In the genomic region with DNA sequence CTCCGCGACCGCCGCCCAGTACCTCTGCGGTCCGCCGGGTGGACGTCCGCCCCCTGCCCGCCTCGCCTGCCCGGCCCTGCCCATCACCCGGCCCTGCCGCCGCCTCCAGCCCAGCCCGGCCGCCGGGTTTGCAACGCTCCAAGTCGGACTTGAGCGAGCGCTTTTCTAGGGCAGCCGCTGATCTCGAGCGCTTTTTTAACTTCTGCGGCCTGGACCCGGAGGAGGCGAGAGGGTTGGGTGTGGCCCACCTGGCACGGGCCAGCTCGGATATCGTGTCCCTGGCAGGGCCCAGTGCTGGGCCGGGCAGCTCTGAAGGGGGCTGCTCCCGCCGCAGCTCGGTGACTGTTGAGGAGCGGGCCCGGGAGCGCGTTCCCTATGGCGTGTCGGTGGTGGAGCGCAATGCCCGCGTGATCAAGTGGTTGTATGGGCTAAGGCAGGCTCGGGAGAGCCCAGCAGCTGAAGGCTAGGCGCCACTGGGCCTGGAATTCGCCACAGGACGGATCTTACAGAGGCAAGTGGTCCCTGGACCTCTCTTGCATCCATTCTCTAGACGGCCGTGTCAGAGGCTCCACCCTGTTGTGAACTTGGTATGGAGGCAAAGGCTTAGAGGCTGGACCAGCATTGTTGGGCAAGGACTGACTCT, we compare ENCODE assay signal across 8 cellular contexts. TPM values are rescaled to one million over a fixed set of nuclear protein-coding genes. Genes with fewer than 3 reads are reported as not detected.
A peak's percentile ranks its signal among the peaks of the same experiment; 100 is the strongest.
DNase-seq lines count a peak whose midpoint lies in the region; ATAC-seq, FAIRE-seq and TF ChIP-seq lines count a peak whose summit lies in the region.

No MANE protein-coding gene starts in this region.

- no peak overlapping the region for H2BK20ac ChIP-seq in H9 (ENCODE audit: low read depth, low read length, poor library complexity, severe bottlenecking)
- no peak overlapping the region for H2BK20ac ChIP-seq in H1 (ENCODE audit: low read length)

- H4K8ac ChIP-seq in H9 (replicated peaks; ENCODE audit: insufficient read length, low read depth, low read length) (no peak overlapping the region), H1 (ENCODE audit: extremely low read depth, insufficient read depth, low read length) (peak overlapping the region; percentile 78; the same call in 1 of the 2 replicates)

- no peak for TF ChIP-seq CTCF in H9 (conservative IDR thresholded peaks at IDR 0.05)
- no peak for TF ChIP-seq CTCF in WERI-Rb-1 (IDR thresholded peaks at IDR 0.05; ENCODE audit: low read depth, low read length)
- TF ChIP-seq CTCF in H1 (IDR thresholded peaks at IDR 0.05; ENCODE audit: control extremely low read depth in 1 of 3, insufficient read depth in 1 of 3, low read depth in 1 of 3, low read length in 3 of 3), result no peak
- no peak for TF ChIP-seq CTCF in psoas muscle (IDR thresholded peaks at IDR 0.05)

- no peak overlapping the region for H3T11ph ChIP-seq in H9 (ENCODE audit: low read length)

- H3K36me3 Mint-ChIP-seq in H9 (ENCODE audit: insufficient read depth in 1 of 3, low read depth in 3 of 3), result no peaks in the 10 kb centered on the region; a peak in 1 of 7 replicates

- no peak overlapping the region; the same call in 1 of the 2 replicates for H3K14ac ChIP-seq in H9 (ENCODE audit: insufficient read depth, low read length)
- H3K14ac ChIP-seq in H1 (ENCODE audit: insufficient read length), result no peak overlapping the region

- intact Hi-C loops in psoas muscle (cut with DNase I), result no loop called here

- H3K23me2 ChIP-seq in H9 (ENCODE audit: insufficient read length, low read depth, low read length, poor library complexity, severe bottlenecking) (peaks cover 28% of the 10 kb centered on the region), H1 (ENCODE audit: low read depth, low read length) (peaks cover 24% of the 10 kb centered on the region; the same call in 1 of the 2 replicates)

- no peak overlapping the region for H3K4ac ChIP-seq in H9 (ENCODE audit: low read depth, low read length)
- no peak overlapping the region for H3K4ac ChIP-seq in H1 (replicated peaks; ENCODE audit: insufficient read length, low read depth, low read length)

- no CpG with 5 or more reads among the region's 50 CpGs for WGBS in H9 (ENCODE audit: extremely low coverage, insufficient read length, low lambda C conversion rate)
- 23% methylated on average over 24 of the region's 50 CpGs; no CpG with 5 or more reads in 1 of the 2 experiments for WGBS in H1 (ENCODE audit: extremely low coverage in 1 of 2, insufficient coverage in 1 of 2, insufficient read length in 1 of 2, insufficient replicate concordance in 2 of 2, low coverage in 1 of 2, low lambda C conversion rate in 2 of 2, missing lambda C conversion rate in 1 of 2), 2 experiments
- whole genome bisulfite sequencing in psoas muscle, 3 donors, result 41 to 61% (median 60%) methylated on average over 43 to 50 of the region's 50 CpGs

- H2BK12ac ChIP-seq in H9 (ENCODE audit: insufficient read length, low read depth, low read length), result no peak overlapping the region
- H2BK12ac ChIP-seq in H1 (ENCODE audit: low read depth, low read length), result no peak overlapping the region

- H4K5ac ChIP-seq in H9 (ENCODE audit: insufficient read length, low read depth, low read length), result no peak overlapping the region
- H4K5ac ChIP-seq in H1 (ENCODE audit: insufficient read length, low read depth, low read length), result no peak overlapping the region

- H2BK120ac ChIP-seq in H9 (ENCODE audit: low read depth, low read length, poor library complexity, severe bottlenecking) (no peak overlapping the region), H1 (replicated peaks; ENCODE audit: low read depth, low read length) (no peak overlapping the region)

- H3K56ac ChIP-seq in H9 (ENCODE audit: insufficient read length, low read depth, low read length) (no peak overlapping the region), H1 (replicated peaks; ENCODE audit: insufficient read length, low read depth, low read length) (no peak overlapping the region)

- H2AK5ac ChIP-seq in H9 (ENCODE audit: insufficient read length, low read length), result no peak overlapping the region
- H2AK5ac ChIP-seq in H1 (ENCODE audit: low read depth, low read length), result no peak overlapping the region

- H3K9ac ChIP-seq in H9 (ENCODE audit: extremely low read depth, insufficient read length, low read length), result no peak overlapping the region
- H3K9ac ChIP-seq in H1 (replicated peaks in 1 of 4; ENCODE audit: extremely low read depth in 1 of 4, low read depth in 3 of 4, low read length in 3 of 4), result no peak overlapping the region

- H3K36me3 ChIP-seq in WERI-Rb-1 (peaks cover 12% of the 10 kb centered on the region), H1 (ENCODE audit: control insufficient read depth in 2 of 4, insufficient read depth in 4 of 4, low read length in 3 of 4) (no peaks in the 10 kb centered on the region), psoas muscle (ENCODE audit: insufficient read depth in 1 of 2, low read depth in 1 of 2) (no peaks in the 10 kb centered on the region)

- H2BK5ac ChIP-seq in H9 (ENCODE audit: insufficient read length, low read length) (no peak overlapping the region), H1 (ENCODE audit: low read depth, low read length) (no peak overlapping the region)

- no peak for TF ChIP-seq RAD21 in H1 (IDR thresholded peaks at IDR 0.05 in 1 of 2, conservative IDR thresholded peaks at IDR 0.05 in 1 of 2; ENCODE audit: low read depth in 2 of 2, low read length in 2 of 2)

- H3K18ac ChIP-seq in H9 (ENCODE audit: insufficient read length, low read depth, low read length) (no peak overlapping the region), H1 (ENCODE audit: extremely low read depth, low read length) (no peak overlapping the region; the same call in 1 of the 2 replicates)

- POLR2A ChIA-PET in H1 (lab: Charles Lee; ENCODE audit: partially characterized antibody), result interaction anchor here (1.1 kb wide), 1 partner anchor 10 kb away, joined by 3 read pairs; no protein-coding TSS in a partner anchor

- no peaks in the 10 kb centered on the region for H3K9me3 ChIP-seq in H9 (ENCODE audit: control insufficient read depth, low read depth, low read length)
- peaks cover 2% of the 10 kb centered on the region for H3K9me3 ChIP-seq in WERI-Rb-1 (ENCODE audit: severe bottlenecking)
- H3K9me3 ChIP-seq in H1 (ENCODE audit: insufficient read depth in 2 of 2, low read depth in 1 of 2, low read length in 1 of 2), result no peaks in the 10 kb centered on the region
- H3K9me3 ChIP-seq in psoas muscle, result no peaks in the 10 kb centered on the region

- peaks cover 35% of the 10 kb centered on the region in 2 experiments for H3K4me1 Mint-ChIP-seq in H9

- H3K27ac Mint-ChIP-seq in H9, result no peak overlapping the region

- TF ChIP-seq POLR2A in H1 (IDR thresholded peaks at IDR 0.05; ENCODE audit: control extremely low read depth in 1 of 2, low read depth in 2 of 2, low read length in 2 of 2), result no peak

- no peak for ATAC-seq in psoas muscle
- ATAC-seq in GM21737 (IDR thresholded peaks at IDR 0.05; ENCODE audit: unreplicated experiment), result no peak
- no peak for ATAC-seq in GM21360 (IDR thresholded peaks at IDR 0.05; ENCODE audit: unreplicated experiment)

- H4K91ac ChIP-seq in H9 (ENCODE audit: insufficient read length, low read depth, low read length) (no peak overlapping the region), H1 (replicated peaks; ENCODE audit: insufficient read length, low read length) (peak overlapping the region; percentile 65)

- H3K23ac ChIP-seq in H9 (ENCODE audit: insufficient read length, low read depth, low read length), result no peak overlapping the region
- H3K23ac ChIP-seq in H1 (ENCODE audit: insufficient read length), result no peak overlapping the region

- H3K27me3 Mint-ChIP-seq in H9 (ENCODE audit: low read depth), result peaks cover 28% of the 10 kb centered on the region

- H2BK15ac ChIP-seq in H9 (ENCODE audit: low read depth, low read length), result no peak overlapping the region
- no peak overlapping the region for H2BK15ac ChIP-seq in H1 (ENCODE audit: low read length)

- H3K79me2 ChIP-seq in H9 (ENCODE audit: insufficient read depth, low read length) (no peaks in the 10 kb centered on the region), H1 (ENCODE audit: control insufficient read depth in 1 of 2, insufficient read depth in 2 of 2, low read length in 2 of 2) (no peaks in the 10 kb centered on the region)

- H3K4me2 ChIP-seq in H9 (ENCODE audit: insufficient read depth, insufficient read length, low read length) (peak overlapping the region; percentile 63), H1 (ENCODE audit: insufficient read depth in 1 of 2, low read depth in 2 of 2, low read length in 2 of 2) (peak overlapping the region; percentile 79 to 84)

- no peak for TF ChIP-seq EP300 in H1 (IDR thresholded peaks at IDR 0.05; ENCODE audit: borderline replicate concordance in 1 of 2, low read depth in 2 of 2, low read length in 2 of 2)

- CTCF ChIA-PET in H1 (lab: Charles Lee; ENCODE audit: partially characterized antibody), result interaction anchor here (0.8 to 1.0 kb wide), 2 partner anchors 9 to 30 kb away, joined by 3 read pairs; no protein-coding TSS in a partner anchor

- H3K27me3 ChIP-seq in H9 (ENCODE audit: insufficient read depth, low read length) (no peaks in the 10 kb centered on the region; the same call in 1 of the 2 replicates), WERI-Rb-1 (ENCODE audit: insufficient read depth, low read depth, severe bottlenecking) (no peaks in the 10 kb centered on the region), H1 (replicated peaks in 1 of 4; ENCODE audit: control insufficient read depth in 3 of 4, extremely low read depth in 1 of 4, insufficient read depth in 3 of 4, low read length in 3 of 4) (peaks cover 2 to 42% (median 35%) of the 10 kb centered on the region in 4 experiments), psoas muscle (ENCODE audit: insufficient read depth in 3 of 3, low read length in 2 of 3) (peaks cover 0 to 4% (median 0%) of the 10 kb centered on the region in 3 donors)

- H3K9me3 Mint-ChIP-seq in H9, result no peaks in the 10 kb centered on the region

- H3K4me1 ChIP-seq in H9 (ENCODE audit: insufficient read depth, low read length) (no peaks in the 10 kb centered on the region; the same call in 1 of the 2 replicates), H1 (replicated peaks in 1 of 4; ENCODE audit: control insufficient read depth in 3 of 4, insufficient read depth in 4 of 4, low read length in 3 of 4) (peaks cover 3 to 33% (median 15%) of the 10 kb centered on the region in 4 experiments), psoas muscle (peaks cover 6% of the 10 kb centered on the region)

- FAIRE-seq in H1 (lab: Jason Lieb, UNC), result no peak

- H2AFZ ChIP-seq in H9 (ENCODE audit: low read length) (no peak overlapping the region), H1 (ENCODE audit: low read length) (no peak overlapping the region)

- peak overlapping the region; percentile 76 to 86 for H3K4me3 Mint-ChIP-seq in H9

- no peak for DNase-seq in H9
- no peak for DNase-seq in WERI-Rb-1
- DNase-seq in H1 (ENCODE audit: low read depth in 1 of 2, low spot score in 2 of 2), result peak in 1 of 2 experiments; percentile 58
- no peak for DNase-seq in psoas muscle
- no peak for DNase-seq in SW480 (ENCODE audit: low spot score)
- DNase-seq in inferior parietal cortex (ENCODE audit: extremely low spot score), result no peak

- H3K4me3 ChIP-seq in WERI-Rb-1 (ENCODE audit: low read depth, low read length), result peak overlapping the region; percentile 50
- H3K4me3 ChIP-seq in H1 (ENCODE audit: extremely low read depth in 1 of 4, insufficient read depth in 2 of 4, low read depth in 3 of 4, low read length in 4 of 4), result peak overlapping the region; percentile 43 to 76 (median 58)
- peak overlapping the region; percentile 60 for H3K4me3 ChIP-seq in psoas muscle

- no peaks in the 10 kb centered on the region for H4K20me1 ChIP-seq in H9 (ENCODE audit: control insufficient read depth, insufficient read depth, insufficient read length)
- H4K20me1 ChIP-seq in H1 (replicated peaks in 1 of 2; ENCODE audit: control insufficient read depth in 1 of 2, insufficient read depth in 2 of 2, low read length in 2 of 2), result peaks cover 7 to 19% of the 10 kb centered on the region in 2 experiments

- no peak overlapping the region for H3K27ac ChIP-seq in H9 (ENCODE audit: insufficient read length, low read depth, low read length)
- peak overlapping the region; percentile 99 for H3K27ac ChIP-seq in WERI-Rb-1
- no peak overlapping the region for H3K27ac ChIP-seq in H1 (ENCODE audit: low read depth, low read length)
- H3K27ac ChIP-seq in psoas muscle, result no peak overlapping the region

- H3K79me1 ChIP-seq in H9 (ENCODE audit: insufficient read depth, low read depth, low read length, poor library complexity, severe bottlenecking), result no peaks in the 10 kb centered on the region
- no peaks in the 10 kb centered on the region; the same call in 1 of the 2 replicates for H3K79me1 ChIP-seq in H1 (ENCODE audit: low read depth, low read length)

RNA-seq across cellular contexts. Expression of gene FAM110A, which starts 11.8 kb away (rescaled TPM):
- 10.3 and 11.5 TPM in 2 replicates for total RNA-seq in H9 (2021)
- 10.9 and 13.1 TPM in 2 replicates for total RNA-seq in H1 (2021; fragmentation: NEBNext Ultra II Directional; extraction: Animal tissue kit (Norgen Biotek cat#: 25700))
- 10.1 and 18.5 TPM in 2 replicates for polyA plus RNA-seq in H1 (2011; rRNA removed)
- 9.7 TPM for polyA plus RNA-seq in H1 (2011; cell fraction: cytosol; rRNA removed)
- polyA plus RNA-seq in H1 (2011; cell fraction: nucleus; rRNA removed), result 15.1 TPM
- polyA plus RNA-seq in H1 (2012, experiment 1 of 2), result 4.4 to 8.9 TPM (median 8.4 TPM) in 4 replicates
- polyA plus RNA-seq in H1 (2012, experiment 2 of 2), result 9.9 TPM
- 10.3 TPM for polyA plus RNA-seq in H1 (2013, experiment 1 of 2)
- 10.5 TPM for polyA plus RNA-seq in H1 (2013, experiment 2 of 2)
- polyA minus RNA-seq in H1 (2011; rRNA and poly(A)+ RNA removed), result 1.7 and 3.0 TPM in 2 replicates
- polyA minus RNA-seq in H1 (2011; cell fraction: cytosol; rRNA and poly(A)+ RNA removed), result 3.0 TPM
- polyA minus RNA-seq in H1 (2011; cell fraction: nucleus; rRNA and poly(A)+ RNA removed), result 7.3 TPM
- 1 to 10 TPM in 2 of 4 donors, under 1 TPM in 2; 0.83 to 3.4 (median 1.9) TPM for total RNA-seq in psoas muscle
- 1 to 10 TPM; 1.4 to 2.5 (median 2.4) TPM for polyA plus RNA-seq in psoas muscle
